ENCODE assay signal across 8 cellular contexts in the genomic region with DNA sequence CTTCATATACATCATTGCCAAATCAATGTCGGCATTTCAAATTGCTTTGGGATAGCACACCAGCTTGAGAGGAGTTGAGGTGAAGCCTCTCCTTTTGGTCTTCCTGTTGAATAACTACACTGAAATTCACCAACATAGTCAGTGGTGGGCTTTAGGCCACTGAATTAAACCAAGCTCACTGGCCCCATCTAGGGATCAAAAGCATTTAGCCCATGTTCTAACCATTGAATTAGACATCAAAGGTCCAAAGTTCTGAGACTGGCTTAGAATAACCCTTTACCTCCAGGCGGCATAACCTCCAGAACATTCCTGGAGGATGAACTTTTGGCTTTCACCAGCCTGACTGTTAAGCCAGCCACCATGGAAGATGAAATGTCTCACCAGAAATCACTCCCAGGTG. TPM values are rescaled to one million over a fixed set of nuclear protein-coding genes. Genes with fewer than 3 reads are reported as not detected.
DNase-seq lines count a peak whose midpoint lies in the region; ATAC-seq and TF ChIP-seq lines count a peak whose summit lies in the region.

No MANE protein-coding gene starts in this region.

- ATAC-seq in RWPE2 (ENCODE audit: low read depth) (peak; percentile 44; the same call in 1 of the 3 replicates), gastroesophageal sphincter (no peak), GM21526 (IDR thresholded peaks at IDR 0.05; ENCODE audit: low FRiP score, unreplicated experiment) (no peak)

- POLR2A ChIA-PET in AG04450 (lab: Yijun Ruan, JAX) = no interaction called here

- TF ChIP-seq CTCF in AG04450 (IDR thresholded peaks at IDR 0.05; ENCODE audit: low read depth, low read length) = peak; percentile 57
- TF ChIP-seq CTCF in GM12875 (IDR thresholded peaks at IDR 0.05; ENCODE audit: borderline replicate concordance, insufficient read depth, low read depth, low read length) = peak; percentile 40; the same call in 1 of the 2 replicates
- peak; percentile 35 for TF ChIP-seq CTCF in RWPE2 (IDR thresholded peaks at IDR 0.05; ENCODE audit: poor library complexity, severe bottlenecking)
- peak in 1 of 4 experiments; percentile 5 for TF ChIP-seq CTCF in gastroesophageal sphincter (IDR thresholded peaks at IDR 0.05)

- CTCF ChIA-PET in AG04450 (lab: Charles Lee) = interaction anchor here (0.7 to 4.9 kb wide), 8 partner anchors 10 to 173 kb away, joined by 3 to 26 read pairs (median 4); no protein-coding TSS in a partner anchor

- DNase-seq in AG04450 (ENCODE audit: low read depth, low spot score) (no peak), RWPE2 (ENCODE audit: low spot score) (no peak), NCI-H187 treated with DMSO at 0.1 percent for 48 hours (lab: John Stamatoyannopoulos, UW) (no peak), HuH-7.5 (ENCODE audit: low spot score) (no peak), NCI-H2029 treated with DMSO at 0.1 percent for 48 hours (lab: John Stamatoyannopoulos, UW) (no peak)

- no peaks in the 10 kb centered on the region for H3K9me3 ChIP-seq in AG04450 (ENCODE audit: control insufficient read depth, insufficient read depth, low read length)
- no peaks in the 10 kb centered on the region for H3K9me3 ChIP-seq in RWPE2 (ENCODE audit: severe bottlenecking)
- H3K9me3 ChIP-seq in gastroesophageal sphincter = no peaks in the 10 kb centered on the region

- TF ChIP-seq EP300 in gastroesophageal sphincter (IDR thresholded peaks at IDR 0.05) = no peak

- 86 to 100% methylated on average over 1 to 2 of the region's 2 CpGs for WGBS in gastroesophageal sphincter (ENCODE audit: low coverage in 1 of 2), 2 donors

- no peaks in the 10 kb centered on the region for H3K4me1 ChIP-seq in RWPE2 (ENCODE audit: insufficient read depth, poor library complexity, severe bottlenecking)
- peaks cover 4 to 69% (median 9%) of the 10 kb centered on the region in 3 donors for H3K4me1 ChIP-seq in gastroesophageal sphincter

- H3K27me3 ChIP-seq in AG04450 (ENCODE audit: control insufficient read depth, insufficient read depth, low read length) (no peaks in the 10 kb centered on the region), RWPE2 (ENCODE audit: insufficient read depth, poor library complexity, severe bottlenecking) (no peaks in the 10 kb centered on the region), gastroesophageal sphincter (no peaks in the 10 kb centered on the region)

- H3K4me3 ChIP-seq in AG04450 (ENCODE audit: low read depth, low read length) = no peak overlapping the region
- H3K4me3 ChIP-seq in GM12875 (ENCODE audit: low read depth, low read length) = no peak overlapping the region
- no peak overlapping the region for H3K4me3 ChIP-seq in RWPE2 (ENCODE audit: severe bottlenecking)
- H3K4me3 ChIP-seq in gastroesophageal sphincter = no peak overlapping the region

- no peaks in the 10 kb centered on the region for H3K36me3 ChIP-seq in RWPE2 (ENCODE audit: low read depth)
- H3K36me3 ChIP-seq in gastroesophageal sphincter = no peaks in the 10 kb centered on the region

- H3K27ac ChIP-seq in AG04450 (ENCODE audit: low read depth, low read length) (no peak overlapping the region), RWPE2 (ENCODE audit: poor library complexity, severe bottlenecking) (no peak overlapping the region), gastroesophageal sphincter (peak overlapping the region in 3 of 4 donors; percentile 88 to 91 (median 90))

- no peak for TF ChIP-seq POLR2A in gastroesophageal sphincter (IDR thresholded peaks at IDR 0.05)

RNA-seq across cellular contexts. Expression of a gene that starts 54.6 kb away (rescaled TPM):
- 31.2 and 43.1 TPM in 2 replicates for polyA plus RNA-seq in AG04450 (2011; rRNA removed)
- 12.7 and 17.1 TPM in 2 replicates for polyA minus RNA-seq in AG04450 (2011; rRNA and poly(A)+ RNA removed)
- total RNA-seq in gastroesophageal sphincter = 10 to 100 TPM; 16.0 to 35.6 (median 29.6) TPM

Comparison
In these comparisons a context has a peak if more than half of its experiments do, and no peak if none do; other contexts are left out.
1. H3K27ac ChIP-seq: peak in gastroesophageal sphincter (3 of 4); none in AG04450 (single experiment) and RWPE2 (single experiment).